ENCODE assay signal across 17 cellular contexts in genomic region chr11:121933294-121933693, GRCh38.
"Had no signal": no experiment of that assay in that cellular context is flagged by ENCODE, and none has a peak within 500 bp of the region (broad histone marks: within the 10 kb centered on the region; RNA-seq: fewer than 3 reads in every experiment).

No MANE protein-coding gene starts in this region.

- H3K4me3 ChIP-seq: dorsolateral prefrontal cortex, heart right ventricle, neural progenitor cell, ovary, smooth muscle cell, testis, tibial nerve had no signal

- ATAC-seq: heart right ventricle; left lobe of liver; natural killer cell treated with Interleukin-12 subunit alpha and Interleukin-12 subunit beta and Interleukin-15 and Interleukin-18, amount 100 ng/mL, for 72 hours; right cardiac atrium; stimulated activated memory B cell treated with anti-CD40 and anti-IgM and Interleukin-4, amounts not matched to agents 10 μg/mL and 1 μg/mL and 100 μg/mL, for 72 hours; stimulated activated naive CD8-positive, alpha-beta T cell treated with anti-CD3 and anti-CD28 coated beads, Interleukin-15, amount 100 ng/mL, for 72 hours had no signal

- H3K4me2 ChIP-seq: neural progenitor cell, smooth muscle cell had no signal

- H3K36me3 ChIP-seq: heart right ventricle, neural progenitor cell, ovary, tibial nerve had no signal

- DNase-seq: cortex of kidney; dorsolateral prefrontal cortex; effector CD8-positive, alpha-beta T cell; heart right ventricle; midbrain; ovary; right cardiac atrium; stimulated activated CD4-positive, alpha-beta T cell treated with anti-CD3 and anti-CD28 coated beads, Interleukin-4, amount 100 ng/mL, for 1 hour; stimulated activated CD8-positive, alpha-beta memory T cell treated with anti-CD3 and anti-CD28 coated beads, Interleukin-4, amount 100 ng/mL, for 48 hours; stimulated activated naive CD8-positive, alpha-beta T cell treated with anti-CD3 and anti-CD28 coated beads, Interleukin-15, amount 100 ng/mL, for 72 hours; testis had no signal

- H2AFZ ChIP-seq: neural progenitor cell had no signal

- H3K36me3 Mint-ChIP-seq: natural killer cell treated with Interleukin-12 subunit alpha and Interleukin-12 subunit beta and Interleukin-15 and Interleukin-18, amount 100 ng/mL, for 72 hours; neural progenitor cell; stimulated activated memory B cell treated with anti-CD40 and anti-IgM and Interleukin-4, amounts not matched to agents 10 μg/mL and 1 μg/mL and 100 μg/mL, for 72 hours had no signal

- H3K27ac Mint-ChIP-seq: natural killer cell treated with Interleukin-12 subunit alpha and Interleukin-12 subunit beta and Interleukin-15 and Interleukin-18, amount 100 ng/mL, for 72 hours; neural progenitor cell; stimulated activated memory B cell treated with anti-CD40 and anti-IgM and Interleukin-4, amounts not matched to agents 10 μg/mL and 1 μg/mL and 100 μg/mL, for 72 hours; stimulated activated naive CD8-positive, alpha-beta T cell treated with anti-CD3 and anti-CD28 coated beads, Interleukin-15, amount 100 ng/mL, for 72 hours had no signal

- H3K27ac ChIP-seq: dorsolateral prefrontal cortex, heart right ventricle, neural progenitor cell, ovary, testis, tibial nerve had no signal

- H3K9me3 Mint-ChIP-seq: natural killer cell treated with Interleukin-12 subunit alpha and Interleukin-12 subunit beta and Interleukin-15 and Interleukin-18, amount 100 ng/mL, for 72 hours; stimulated activated memory B cell treated with anti-CD40 and anti-IgM and Interleukin-4, amounts not matched to agents 10 μg/mL and 1 μg/mL and 100 μg/mL, for 72 hours; stimulated activated naive CD8-positive, alpha-beta T cell treated with anti-CD3 and anti-CD28 coated beads, Interleukin-15, amount 100 ng/mL, for 72 hours had no signal

- H3K9me3 ChIP-seq: heart right ventricle, ovary, testis, tibial nerve had no signal

- H3K9ac ChIP-seq: neural progenitor cell had no signal

- H3K4me1 Mint-ChIP-seq: stimulated activated memory B cell treated with anti-CD40 and anti-IgM and Interleukin-4, amounts not matched to agents 10 μg/mL and 1 μg/mL and 100 μg/mL, for 72 hours; stimulated activated naive CD8-positive, alpha-beta T cell treated with anti-CD3 and anti-CD28 coated beads, Interleukin-15, amount 100 ng/mL, for 72 hours had no signal

- H3K27me3 ChIP-seq: dorsolateral prefrontal cortex, ovary, testis, tibial nerve had no signal

- H3K27me3 Mint-ChIP-seq: stimulated activated memory B cell treated with anti-CD40 and anti-IgM and Interleukin-4, amounts not matched to agents 10 μg/mL and 1 μg/mL and 100 μg/mL, for 72 hours had no signal

- H3K4me3 Mint-ChIP-seq: natural killer cell treated with Interleukin-12 subunit alpha and Interleukin-12 subunit beta and Interleukin-15 and Interleukin-18, amount 100 ng/mL, for 72 hours; neural progenitor cell; stimulated activated memory B cell treated with anti-CD40 and anti-IgM and Interleukin-4, amounts not matched to agents 10 μg/mL and 1 μg/mL and 100 μg/mL, for 72 hours; stimulated activated naive CD8-positive, alpha-beta T cell treated with anti-CD3 and anti-CD28 coated beads, Interleukin-15, amount 100 ng/mL, for 72 hours had no signal
